ENCODE assay signal across 18 cellular contexts in the genomic region with DNA sequence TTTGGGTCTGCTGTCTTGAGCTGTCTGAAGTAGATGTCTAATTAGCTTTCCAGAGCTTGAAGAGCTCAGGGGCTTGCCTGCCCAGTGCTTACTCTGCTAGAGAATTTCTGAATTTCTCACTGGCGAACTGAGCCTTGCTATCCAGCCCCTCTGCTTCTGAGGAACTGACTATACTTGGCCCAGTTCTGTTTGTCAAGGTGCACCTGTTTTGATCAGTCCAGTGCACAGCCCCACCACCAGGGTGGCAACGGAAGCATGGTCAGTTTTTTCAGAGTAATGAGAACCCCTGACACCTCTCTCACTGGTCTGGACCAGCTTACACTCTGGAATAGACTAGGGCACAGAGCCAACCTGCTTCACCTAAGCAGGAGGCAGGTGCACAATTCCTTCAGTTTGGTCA. TPM values are rescaled to one million over a fixed set of nuclear protein-coding genes. Genes with fewer than 3 reads are reported as not detected.
DNase-seq lines count a peak whose midpoint lies in the region; ATAC-seq, FAIRE-seq and TF ChIP-seq lines count a peak whose summit lies in the region.
"Had no signal": no experiment of that assay in that cellular context is flagged by ENCODE, and none has a peak within 500 bp of the region (broad histone marks: within the 10 kb centered on the region; RNA-seq: fewer than 3 reads in every experiment).

No MANE protein-coding gene starts in this region.

- H3K36me3 ChIP-seq in right atrium auricular region (no peaks in the 10 kb centered on the region), GM12878 (ENCODE audit: control insufficient read depth in 2 of 2, insufficient read depth in 2 of 2, low read length in 1 of 2) (no peaks in the 10 kb centered on the region), psoas muscle (ENCODE audit: insufficient read depth in 1 of 2, low read depth in 1 of 2) (no peaks in the 10 kb centered on the region)
- H3K36me3 ChIP-seq: adrenal gland had no signal

- H3K9me3 ChIP-seq in right atrium auricular region (no peaks in the 10 kb centered on the region), GM12878 (replicated peaks; ENCODE audit: control insufficient read depth, insufficient read depth, low read length) (no peaks in the 10 kb centered on the region), psoas muscle (no peaks in the 10 kb centered on the region)
- H3K9me3 ChIP-seq: adrenal gland had no signal

- no peak for FAIRE-seq in GM12878 (lab: Jason Lieb, UNC)
- FAIRE-seq: small intestine had no signal

- peak overlapping the region; percentile 11 to 35 for H3K27ac ChIP-seq in right atrium auricular region
- no peak overlapping the region for H3K27ac ChIP-seq in GM12878 (ENCODE audit: control insufficient read depth, insufficient read depth)
- peak overlapping the region; percentile 18 for H3K27ac ChIP-seq in psoas muscle
- H3K27ac ChIP-seq: KMS-11 had no signal

- no peak for TF ChIP-seq EP300 in GM12878 (IDR thresholded peaks at IDR 0.05; ENCODE audit: borderline replicate concordance in 1 of 2, control insufficient read depth in 1 of 2, low read depth in 2 of 2, low read length in 2 of 2)

- peak; percentile 36; the same call in 2 of the 3 replicates for ATAC-seq in GM12878
- ATAC-seq in psoas muscle, result no peak
- no peak for ATAC-seq in HG03139 (IDR thresholded peaks at IDR 0.05; ENCODE audit: unreplicated experiment)
- ATAC-seq in GM19395 (IDR thresholded peaks at IDR 0.05; ENCODE audit: unreplicated experiment), result no peak
- ATAC-seq: naive thymus-derived CD8-positive, alpha-beta T cell had no signal

- DNase-seq in right atrium auricular region (ENCODE audit: low spot score) (no peak), cardiac septum (ENCODE audit: low spot score) (no peak), GM12878 (ENCODE audit: low read depth, low spot score) (no peak), psoas muscle (no peak), D341Med (ENCODE audit: low spot score) (no peak)
- DNase-seq in stimulated activated naive CD4-positive, alpha-beta T cell treated with Interleukin-2 at 50 U/mL for 16 hours (lab: John Stamatoyannopoulos, UW), result no peak
- DNase-seq: CD4-positive, CD25-positive, alpha-beta regulatory T cell; DMS79 treated with DMSO at 0.1 percent for 48 hours; hippocampal formation; islet precursor cell; naive thymus-derived CD8-positive, alpha-beta T cell; NCI-H69; small intestine; stimulated activated CD4-positive, alpha-beta T cell treated with anti-CD3 and anti-CD28 coated beads, Interleukin-4, amount 100 ng/mL, for 4 hours had no signal

- no peak overlapping the region for H2AFZ ChIP-seq in GM12878 (ENCODE audit: control insufficient read depth, low read depth, low read length)

- no peak overlapping the region for H3K4me2 ChIP-seq in GM12878 (ENCODE audit: control insufficient read depth, insufficient read depth)
- H3K4me2 ChIP-seq: KMS-11 had no signal

- no peaks in the 10 kb centered on the region for H3K27me3 ChIP-seq in right atrium auricular region
- H3K27me3 ChIP-seq in GM12878 (replicated peaks in 1 of 2; ENCODE audit: control insufficient read depth in 2 of 2, insufficient read depth in 2 of 2, low read length in 1 of 2), result peaks cover 0 to 2% of the 10 kb centered on the region in 2 experiments; a peak in 3 of 4 replicates
- no peaks in the 10 kb centered on the region for H3K27me3 ChIP-seq in psoas muscle (ENCODE audit: insufficient read depth in 3 of 3, low read length in 2 of 3)
- H3K27me3 ChIP-seq: adrenal gland had no signal

- POLR2A ChIA-PET in GM12878 (lab: Charles Lee), result interaction anchor here (0.6 kb wide), 1 partner anchor 38 kb away, joined by 10 read pairs; no protein-coding TSS in a partner anchor

- H3K4me3 ChIP-seq in right atrium auricular region (no peak overlapping the region), GM12878 (no peak overlapping the region), psoas muscle (no peak overlapping the region)
- H3K4me3 ChIP-seq: adrenal gland had no signal

- no peak for TF ChIP-seq POLR2A in GM12878 (IDR thresholded peaks at IDR 0.05; ENCODE audit: low read depth, low read length)

- WGBS in GM12878 (ENCODE audit: insufficient coverage, insufficient replicate concordance, low lambda C conversion rate, missing lambda C conversion rate), result 24% methylated on average over 2 of the region's 2 CpGs
- 54 to 84% (median 76%) methylated on average over 2 of the region's 2 CpGs for WGBS in psoas muscle, 3 donors

- H3K4me1 ChIP-seq in right atrium auricular region (peaks cover 0 to 52% of the 10 kb centered on the region in 2 donors), GM12878 (ENCODE audit: control insufficient read depth, insufficient read depth, low read length) (no peaks in the 10 kb centered on the region), psoas muscle (peaks cover 32% of the 10 kb centered on the region)

- no peak overlapping the region; the same call in 1 of the 2 replicates for H3K9ac ChIP-seq in GM12878 (ENCODE audit: control insufficient read depth, insufficient read depth, low read length)
- H3K9ac ChIP-seq: KMS-11 had no signal

- TF ChIP-seq CTCF in right atrium auricular region (IDR thresholded peaks at IDR 0.05) (no peak), GM12878 (IDR thresholded peaks at IDR 0.05 in 2 of 3, conservative IDR thresholded peaks at IDR 0.05 in 1 of 3; ENCODE audit: control insufficient read depth in 2 of 3, extremely low read depth in 1 of 3, insufficient read depth in 1 of 3, low read depth in 3 of 3, low read length in 3 of 3) (no peak), psoas muscle (IDR thresholded peaks at IDR 0.05) (no peak)

- no peak for TF ChIP-seq RAD21 in GM12878 (IDR thresholded peaks at IDR 0.05; ENCODE audit: insufficient read depth, low read depth, low read length)

- in situ Hi-C loops in GM12878 (cut with MboI), result no loop called here

- intact Hi-C loops in cardiac septum (cut with DNase I) (no loop called here), GM12878 (cut with micrococcal nuclease; ENCODE audit: unreplicated experiment) (no loop called here), psoas muscle (cut with DNase I) (no loop called here)

- H3K79me2 ChIP-seq in GM12878 (ENCODE audit: control insufficient read depth, insufficient read depth, low read length), result no peaks in the 10 kb centered on the region

- SMC1A ChIA-PET in GM12878 (lab: Charles Lee; ENCODE audit: uncharacterized antibody, unreplicated experiment), result interaction anchor here (1.0 to 2.1 kb wide), 7 partner anchors 9 to 101 kb away, joined by 3 to 6 read pairs (median 4); no protein-coding TSS in a partner anchor

- RAD21 ChIA-PET in GM12878 (lab: Charles Lee; ENCODE audit: unreplicated experiment), result interaction anchor here (1.2 kb wide), 1 partner anchor 78 kb away, joined by 3 read pairs; no protein-coding TSS in a partner anchor

- no peaks in the 10 kb centered on the region for H4K20me1 ChIP-seq in GM12878 (ENCODE audit: control insufficient read depth, insufficient read depth)

- BruUV-seq in GM12878 (replicated peaks; lab: Mats Ljungman, UMichigan), result no TSS peak

- CTCF ChIA-PET in GM12878 (lab: Yijun Ruan, JAX), result interaction anchor here (0.6 to 2.4 kb wide), 6 partner anchors 11 to 101 kb away, joined by 3 to 16 read pairs (median 5); no protein-coding TSS in a partner anchor

TF ChIP-seq in GM12878, 131 proteins besides CTCF, POLR2A, EP300 and RAD21 (continues in another document):
- TF ChIP-seq MYC (IDR thresholded peaks at IDR 0.05; ENCODE audit: insufficient read depth, insufficient read length, insufficient replicate concordance, low read length, severe bottlenecking) (no peak), ZNF274 (IDR thresholded peaks at IDR 0.05; ENCODE audit: insufficient read depth, insufficient read length) (no peak)
- TF ChIP-seq, protein P1, sequence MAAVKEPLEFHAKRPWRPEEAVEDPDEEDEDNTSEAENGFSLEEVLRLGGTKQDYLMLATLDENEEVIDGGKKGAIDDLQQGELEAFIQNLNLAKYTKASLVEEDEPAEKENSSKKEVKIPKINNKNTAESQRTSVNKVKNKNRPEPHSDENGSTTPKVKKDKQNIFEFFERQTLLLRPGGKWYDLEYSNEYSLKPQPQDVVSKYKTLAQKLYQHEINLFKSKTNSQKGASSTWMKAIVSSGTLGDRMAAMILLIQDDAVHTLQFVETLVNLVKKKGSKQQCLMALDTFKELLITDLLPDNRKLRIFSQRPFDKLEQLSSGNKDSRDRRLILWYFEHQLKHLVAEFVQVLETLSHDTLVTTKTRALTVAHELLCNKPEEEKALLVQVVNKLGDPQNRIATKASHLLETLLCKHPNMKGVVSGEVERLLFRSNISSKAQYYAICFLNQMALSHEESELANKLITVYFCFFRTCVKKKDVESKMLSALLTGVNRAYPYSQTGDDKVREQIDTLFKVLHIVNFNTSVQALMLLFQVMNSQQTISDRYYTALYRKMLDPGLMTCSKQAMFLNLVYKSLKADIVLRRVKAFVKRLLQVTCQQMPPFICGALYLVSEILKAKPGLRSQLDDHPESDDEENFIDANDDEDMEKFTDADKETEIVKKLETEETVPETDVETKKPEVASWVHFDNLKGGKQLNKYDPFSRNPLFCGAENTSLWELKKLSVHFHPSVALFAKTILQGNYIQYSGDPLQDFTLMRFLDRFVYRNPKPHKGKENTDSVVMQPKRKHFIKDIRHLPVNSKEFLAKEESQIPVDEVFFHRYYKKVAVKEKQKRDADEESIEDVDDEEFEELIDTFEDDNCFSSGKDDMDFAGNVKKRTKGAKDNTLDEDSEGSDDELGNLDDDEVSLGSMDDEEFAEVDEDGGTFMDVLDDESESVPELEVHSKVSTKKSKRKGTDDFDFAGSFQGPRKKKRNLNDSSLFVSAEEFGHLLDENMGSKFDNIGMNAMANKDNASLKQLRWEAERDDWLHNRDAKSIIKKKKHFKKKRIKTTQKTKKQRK (IDR thresholded peaks at IDR 0.05; ENCODE audit: low read depth, low read length), result no peak

RNA-seq across cellular contexts. Expression of a gene that starts 25.2 kb away (rescaled TPM):
- total RNA-seq in right atrium auricular region, result 100 to 1,000 TPM in 1 of 2 donors, 10 to 100 TPM in 1; 84.0 to 182 TPM
- total RNA-seq in cardiac septum, result 180 TPM
- total RNA-seq in GM12878 (2013; cell fraction: nucleolus; rRNA removed), result 1.3 and 2.2 TPM in 2 replicates
- 0.60 and 0.73 TPM in 2 replicates for total RNA-seq in GM12878 (2014; rRNA removed)
- 0.31 and 0.32 TPM in 2 replicates for total RNA-seq in GM12878 (2014; rRNA removed; fragmentation: Illumina TruSeq; extraction: Trizol)
- total RNA-seq in GM12878 (2021), result 1.4 and 2.1 TPM in 2 replicates
- 0.10 TPM for polyA plus RNA-seq in GM12878 (2011; ENCODE audit: low read depth)
- 5.6 and 10.0 TPM in 2 replicates for polyA plus RNA-seq in GM12878 (2011; rRNA removed)
- polyA plus RNA-seq in GM12878 (2011; cell fraction: cytosol; rRNA removed), result 8.9 and 10.4 TPM in 2 replicates
- polyA plus RNA-seq in GM12878 (2011; cell fraction: nucleus; rRNA removed), result 7.3 and 9.9 TPM in 2 replicates
- 0.64 and 1.6 TPM in 2 replicates for polyA plus RNA-seq in GM12878 (2012)
- polyA plus RNA-seq in GM12878 (2014; fragmentation: Illumina TruSeq; extraction: Trizol), result 0.60 and 1.0 TPM in 2 replicates
- under 1 TPM; 0.05 to 0.26 TPM for polyA plus RNA-seq in GM12878 (2014; fragmentation: Nextera tagmentation; extraction: Ambion mirVana)
- 0.92 and 0.95 TPM in 2 replicates for polyA plus RNA-seq in GM12878 (2014; rRNA removed)
- not detected for polyA plus RNA-seq in GM12878 (2016; fragmentation: Nextera tagmentation; extraction: Ambion mirVana)
- 13.4 and 17.1 TPM in 2 replicates for polyA minus RNA-seq in GM12878 (2011; rRNA and poly(A)+ RNA removed)
- polyA minus RNA-seq in GM12878 (2011; cell fraction: cytosol; rRNA and poly(A)+ RNA removed), result 5.5 and 12.8 TPM in 2 replicates
- polyA minus RNA-seq in GM12878 (2011; cell fraction: nucleus; rRNA and poly(A)+ RNA removed), result 3.7 and 7.5 TPM in 2 replicates
- 10 to 100 TPM; 37.5 to 61.5 (median 54.8) TPM for total RNA-seq in psoas muscle
- polyA plus RNA-seq in psoas muscle, result 10 to 100 TPM; 19.3 to 28.2 (median 19.8) TPM

Comparison
In these comparisons a context has a peak if more than half of its experiments do, and no peak if none do; other contexts are left out.
1. RNA of a gene that starts 25.2 kb away (total RNA-seq): 84.0 to 182 TPM in right atrium auricular region, 180 TPM in cardiac septum (single experiment) and 37.5 to 61.5 TPM in psoas muscle; 0.31 to 2.2 TPM in GM12878; every median in the first group is over 10 times any median in the second.